22 cellular contexts compared by ENCODE assay signal in the genomic region with DNA sequence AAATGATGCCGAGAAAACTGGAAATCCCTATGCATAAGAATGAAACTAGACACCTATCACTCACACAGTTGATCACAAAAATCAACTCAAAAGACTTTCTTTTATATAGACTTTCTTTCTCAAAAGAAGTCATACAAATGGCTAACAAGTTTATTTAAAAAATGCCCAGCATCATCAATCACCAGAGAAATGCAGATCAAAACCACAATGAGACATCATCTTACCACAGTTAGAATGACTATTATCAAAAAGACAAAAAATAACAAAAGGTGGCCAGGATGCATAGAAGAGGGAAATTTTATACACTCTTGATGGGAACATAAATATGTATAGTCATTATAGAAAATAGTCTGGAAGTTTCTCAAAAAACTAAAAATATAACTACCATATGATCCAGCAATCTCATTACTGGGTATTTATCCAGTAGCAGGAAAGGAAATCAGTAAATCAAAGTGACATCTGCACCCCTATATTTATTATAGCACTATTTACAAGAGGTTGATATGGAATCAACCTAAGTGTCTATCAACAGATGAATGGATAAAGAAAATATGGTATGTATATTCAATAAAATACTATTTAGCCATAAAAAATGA. TPM values are rescaled to one million over a fixed set of nuclear protein-coding genes. Genes with fewer than 3 reads are reported as not detected.
DNase-seq lines count a peak whose midpoint lies in the region; ATAC-seq and TF ChIP-seq lines count a peak whose summit lies in the region.
"Had no signal": no experiment of that assay in that cellular context is flagged by ENCODE, and none has a peak within 500 bp of the region (broad histone marks: within the 10 kb centered on the region; RNA-seq: fewer than 3 reads in every experiment).

No MANE protein-coding gene starts in this region.

- H3K27ac Mint-ChIP-seq in neural crest cell (ENCODE audit: unreplicated experiment): no peak overlapping the region
- H3K27ac Mint-ChIP-seq: activated CD8-positive, alpha-beta memory T cell treated with anti-CD3 and anti-CD28 coated beads, Interleukin-2, amount 10 ng/mL, durations not matched to agents 7 days and 5 days; activated naive CD4-positive, alpha-beta T cell treated with anti-CD3 and anti-CD28 coated beads for 36 hours; GM23338; T-cell had no signal

- no peaks in the 10 kb centered on the region for H3K36me3 Mint-ChIP-seq in neural crest cell (ENCODE audit: low read depth)
- H3K36me3 Mint-ChIP-seq: T-cell had no signal

- H3F3A ChIP-seq in GM23248 (ENCODE audit: insufficient read depth): peaks cover 23% of the 10 kb centered on the region

- no peak overlapping the region for H3K27ac ChIP-seq in GM23248
- no peak overlapping the region for H3K27ac ChIP-seq in psoas muscle
- H3K27ac ChIP-seq: cardiac muscle cell, suprapubic skin had no signal

- H3K79me2 ChIP-seq in GM23248 (ENCODE audit: insufficient read depth): peaks cover 34% of the 10 kb centered on the region

- no peak overlapping the region for H3K9ac ChIP-seq in GM23248
- H3K9ac ChIP-seq: BLaER1 treated with 17β-estradiol and CSF1 and Interleukin-3, amounts not matched to agents 10 nM and 100 nM had no signal

- H3K27me3 ChIP-seq in GM23248 (replicated peaks; ENCODE audit: insufficient read depth) (no peaks in the 10 kb centered on the region), psoas muscle (ENCODE audit: insufficient read depth in 3 of 3, low read length in 2 of 3) (no peaks in the 10 kb centered on the region)
- H3K27me3 ChIP-seq: BLaER1 treated with 17β-estradiol and CSF1 and Interleukin-3, amounts not matched to agents 10 nM and 100 nM; cardiac muscle cell; suprapubic skin had no signal

- WGBS in GM23248 (ENCODE audit: low coverage in 1 of 2, low lambda C conversion rate in 2 of 2, missing lambda C conversion rate in 2 of 2), 2 experiments: 95 to 100% methylated on average over 1 of the region's 1 CpG
- WGBS in psoas muscle, 3 donors: 78 to 86% (median 82%) methylated on average over 1 of the region's 1 CpG

- H4K20me1 ChIP-seq in GM23248 (ENCODE audit: insufficient read depth): no peaks in the 10 kb centered on the region
- H4K20me1 ChIP-seq: BLaER1 treated with 17β-estradiol and CSF1 and Interleukin-3, amounts not matched to agents 10 nM and 100 nM had no signal

- in situ Hi-C loops in GM23248 (cut with MboI): no loop called here

- H3K9me3 ChIP-seq in GM23248 (ENCODE audit: low read depth): no peaks in the 10 kb centered on the region
- no peaks in the 10 kb centered on the region for H3K9me3 ChIP-seq in psoas muscle
- H3K9me3 ChIP-seq: suprapubic skin had no signal

- TF ChIP-seq CTCF in neural crest cell (conservative IDR thresholded peaks at IDR 0.05) (no peak), psoas muscle (IDR thresholded peaks at IDR 0.05) (no peak)

- H3K36me3 ChIP-seq in GM23248 (ENCODE audit: low read depth) (no peaks in the 10 kb centered on the region), psoas muscle (ENCODE audit: insufficient read depth in 1 of 2, low read depth in 1 of 2) (no peaks in the 10 kb centered on the region)
- H3K36me3 ChIP-seq: BLaER1 treated with 17β-estradiol and CSF1 and Interleukin-3, amounts not matched to agents 10 nM and 100 nM; cardiac muscle cell; suprapubic skin had no signal

- peaks cover 15% of the 10 kb centered on the region for H3K4me1 Mint-ChIP-seq in neural crest cell

- H2AFZ ChIP-seq in GM23248: no peak overlapping the region
- H2AFZ ChIP-seq: GM23338 had no signal

- no peak overlapping the region for H3K4me2 ChIP-seq in GM23248 (ENCODE audit: unreplicated experiment)
- H3K4me2 ChIP-seq: GM23338 had no signal

- H3K4me3 Mint-ChIP-seq in neural crest cell: peak overlapping the region; percentile 25
- H3K4me3 Mint-ChIP-seq: activated CD8-positive, alpha-beta memory T cell treated with anti-CD3 and anti-CD28 coated beads, Interleukin-2, amount 10 ng/mL, durations not matched to agents 7 days and 5 days; activated naive CD4-positive, alpha-beta T cell treated with anti-CD3 and anti-CD28 coated beads for 36 hours; GM23338; T-cell had no signal

- no peaks in the 10 kb centered on the region for H3K9me3 Mint-ChIP-seq in neural crest cell
- H3K9me3 Mint-ChIP-seq: activated naive CD4-positive, alpha-beta T cell treated with anti-CD3 and anti-CD28 coated beads for 36 hours; GM23338 had no signal

- H3K4me1 ChIP-seq in GM23248 (ENCODE audit: insufficient read depth) (peaks cover 9% of the 10 kb centered on the region), psoas muscle (peaks cover 10% of the 10 kb centered on the region)

- intact Hi-C loops in psoas muscle (cut with DNase I): no loop called here

- H3K4me3 ChIP-seq in GM23248: no peak overlapping the region
- no peak overlapping the region for H3K4me3 ChIP-seq in psoas muscle
- H3K4me3 ChIP-seq: BLaER1 treated with 17β-estradiol and CSF1 and Interleukin-3, amounts not matched to agents 10 nM and 100 nM; cardiac muscle cell; GM23338; suprapubic skin had no signal

- peaks cover 3% of the 10 kb centered on the region for H3K27me3 Mint-ChIP-seq in neural crest cell (ENCODE audit: low read depth)

- no peaks in the 10 kb centered on the region for H3K9me2 ChIP-seq in GM23248 (ENCODE audit: insufficient read depth)

- peak; percentile 17 for DNase-seq in GM23248
- DNase-seq in NCI-H226: peak; percentile 74
- peak; percentile 21 for DNase-seq in dermis blood vessel endothelial cell
- no peak for DNase-seq in neural crest cell (ENCODE audit: low read depth, low spot score)
- DNase-seq in SK-N-DZ (ENCODE audit: low spot score): no peak
- no peak for DNase-seq in psoas muscle
- DNase-seq in AML-193 (lab: John Stamatoyannopoulos, UW): no peak
- DNase-seq: activated CD4-positive, CD25-positive, alpha-beta regulatory T cell; activated CD8-positive, alpha-beta memory T cell treated with anti-CD3 and anti-CD28 coated beads, Interleukin-2, amount 10 ng/mL, durations not matched to agents 7 days and 5 days; activated naive CD4-positive, alpha-beta T cell treated with anti-CD3 and anti-CD28 coated beads for 36 hours; DMS153; effector memory CD4-positive, alpha-beta T cell; foreskin melanocyte; NCI-H774; stimulated activated CD4-positive, alpha-beta T cell treated with anti-CD3 and anti-CD28 coated beads, Interleukin-2, amount 100 ng/mL, for 48 hours; stimulated activated CD8-positive, alpha-beta memory T cell treated with anti-CD3 and anti-CD28 coated beads, Interleukin-4, amount 100 ng/mL, for 48 hours; T-cell had no signal

- ATAC-seq in psoas muscle: no peak
- ATAC-seq: activated CD8-positive, alpha-beta memory T cell treated with anti-CD3 and anti-CD28 coated beads, Interleukin-2, amount 10 ng/mL, durations not matched to agents 7 days and 5 days; GM23338; sciatic nerve; T-cell had no signal

RNA-seq across cellular contexts. Expression of gene RNF217, which starts 3.4 kb away (rescaled TPM):
- total RNA-seq in GM23248 (2014; rRNA removed; shearing (Covaris generic)): 10.9 and 15.2 TPM in 2 replicates
- polyA plus RNA-seq in GM23248 (2016; fragmentation: Nextera tagmentation; extraction: Ambion mirVana) (3.2 and 3.3 TPM in 2 replicates), psoas muscle (1 to 10 TPM; 2.3 to 7.6 (median 2.9) TPM)
- total RNA-seq in dermis blood vessel endothelial cell (17.5 and 41.7 TPM in 2 replicates), neural crest cell (8.4 and 8.7 TPM in 2 replicates), psoas muscle (10 to 100 TPM; 11.5 to 22.5 (median 15.5) TPM)
- polyA plus RNA-seq in SK-N-DZ (2014; cell fraction: cytosol; rRNA removed): 1.8 and 2.3 TPM in 2 replicates
- polyA plus RNA-seq in SK-N-DZ (2014; cell fraction: nucleus; rRNA removed): 4.2 and 4.3 TPM in 2 replicates

Comparison
In these comparisons a context has a peak if more than half of its experiments do, and no peak if none do; other contexts are left out.
1. DNase-seq: peak in GM23248 (single experiment), NCI-H226 (single experiment) and dermis blood vessel endothelial cell (single experiment); none in neural crest cell (single experiment), SK-N-DZ (single experiment), psoas muscle (0 of 2) and AML-193 (0 of 2).